Comparison of ENCODE assay signal across 10 cellular contexts in the genomic region with DNA sequence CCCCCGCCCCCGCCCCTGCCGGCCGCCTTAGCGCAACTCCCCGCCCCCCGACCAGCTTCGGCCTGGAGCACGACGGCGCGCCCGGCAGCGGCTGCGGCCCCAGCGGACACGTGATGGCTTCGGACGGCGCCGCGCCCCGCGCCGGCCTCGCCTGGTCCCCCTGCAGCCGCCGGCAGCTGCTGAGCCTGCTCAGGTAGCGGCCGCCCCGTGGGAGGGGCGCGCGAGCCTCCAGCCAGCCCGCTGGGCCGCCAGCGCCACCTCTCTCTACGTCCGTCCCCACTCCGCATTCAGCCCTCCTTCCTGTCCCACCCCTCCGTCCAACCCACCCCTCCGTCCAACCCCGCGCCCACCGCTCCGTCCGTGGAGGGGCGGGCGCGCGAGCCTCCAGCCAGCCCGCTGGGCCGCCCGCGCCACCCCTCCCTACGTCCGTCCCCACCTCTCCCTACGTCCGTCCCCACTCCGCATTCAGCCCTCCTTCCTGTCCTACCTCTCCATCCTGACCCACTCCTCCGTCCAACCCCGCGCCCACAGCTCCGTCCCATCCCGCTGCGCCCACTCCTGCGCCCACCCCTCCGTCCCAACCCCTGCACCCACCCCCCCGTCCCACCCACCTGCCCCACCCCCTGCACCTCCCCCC. TPM values are rescaled to one million over a fixed set of nuclear protein-coding genes. Genes with fewer than 3 reads are reported as not detected.
DNase-seq lines count a peak whose midpoint lies in the region; ATAC-seq and TF ChIP-seq lines count a peak whose summit lies in the region.
"Had no signal": no experiment of that assay in that cellular context is flagged by ENCODE, and none has a peak within 500 bp of the region (broad histone marks: within the 10 kb centered on the region; RNA-seq: fewer than 3 reads in every experiment).

No MANE protein-coding gene starts in this region.

- peaks cover 1% of the 10 kb centered on the region for H3K36me3 Mint-ChIP-seq in progenitor cell of endocrine pancreas (ENCODE audit: insufficient read depth)

- no peak overlapping the region for H3K27ac Mint-ChIP-seq in progenitor cell of endocrine pancreas

- no peaks in the 10 kb centered on the region for H3K9me3 Mint-ChIP-seq in progenitor cell of endocrine pancreas (ENCODE audit: low read depth)

- H3K4me3 ChIP-seq in fibroblast of the aortic adventitia (ENCODE audit: low read depth, low read length), result peak overlapping the region; percentile 28

- DNase-seq in GM10248 (ENCODE audit: extremely low spot score) (peak; percentile 74), NCI-H2227 treated with DMSO at 0.1 percent for 48 hours (lab: John Stamatoyannopoulos, UW) (peak; percentile 41), fibroblast of the aortic adventitia (ENCODE audit: low read depth) (no peak), progenitor cell of endocrine pancreas (ENCODE audit: low spot score, unreplicated experiment) (peak; percentile 51), NCI-H1105 (lab: John Stamatoyannopoulos, UW) (no peak), NCI-H1436 treated with DMSO at 0.1 percent for 48 hours (lab: John Stamatoyannopoulos, UW) (no peak), EL (no peak)
- DNase-seq: hypothalamus had no signal

- CTCF ChIA-PET in GM10248 (lab: Yijun Ruan, JAX), result no interaction called here

- peak; percentile 14 for TF ChIP-seq CTCF in GM10248 (IDR thresholded peaks at IDR 0.05; ENCODE audit: control extremely low read depth, extremely low read depth, low read depth, missing control alignments)
- no peak for TF ChIP-seq CTCF in fibroblast of the aortic adventitia (IDR thresholded peaks at IDR 0.05; ENCODE audit: insufficient read depth, low read length)
- TF ChIP-seq CTCF in progenitor cell of endocrine pancreas (IDR thresholded peaks at IDR 0.05; ENCODE audit: unreplicated experiment), result no peak

- peaks cover 2% of the 10 kb centered on the region for H3K4me1 Mint-ChIP-seq in progenitor cell of endocrine pancreas (ENCODE audit: low read depth)

- H3K4me3 Mint-ChIP-seq in progenitor cell of endocrine pancreas (ENCODE audit: low read depth), result no peak overlapping the region

- POLR2A ChIA-PET in GM10248 (lab: Yijun Ruan, JAX), result no interaction called here

- H3K27me3 Mint-ChIP-seq in progenitor cell of endocrine pancreas, result peaks cover 10% of the 10 kb centered on the region

- no peak for ATAC-seq in GM18867 (IDR thresholded peaks at IDR 0.05; ENCODE audit: unreplicated experiment)

RNA-seq across cellular contexts. Expression of gene ADAMTS13, which starts 6.5 kb away (rescaled TPM):
- total RNA-seq in fibroblast of the aortic adventitia (ENCODE audit: low replicate concordance) (1.4 and 2.1 TPM in 2 replicates), progenitor cell of endocrine pancreas (16.0 and 17.8 TPM in 2 replicates)

RNA-seq across cellular contexts. Expression of gene REXO4, which starts 10.9 kb away (rescaled TPM):
- total RNA-seq in fibroblast of the aortic adventitia (ENCODE audit: low replicate concordance) (11.7 and 73.3 TPM in 2 replicates), progenitor cell of endocrine pancreas (30.3 and 30.9 TPM in 2 replicates)

RNA-seq across cellular contexts. Expression of gene CACFD1, which starts 31.1 kb away (rescaled TPM):
- total RNA-seq in fibroblast of the aortic adventitia (ENCODE audit: low replicate concordance), result 4.4 and 18.0 TPM in 2 replicates
- total RNA-seq in progenitor cell of endocrine pancreas, result 55.6 and 56.2 TPM in 2 replicates

RNA-seq across cellular contexts. Expression of gene SLC2A6, which starts 50.2 kb away (rescaled TPM):
- 0.74 and 7.3 TPM in 2 replicates for total RNA-seq in fibroblast of the aortic adventitia (ENCODE audit: low replicate concordance)
- 4.7 and 5.2 TPM in 2 replicates for total RNA-seq in progenitor cell of endocrine pancreas

RNA-seq across cellular contexts. Expression of gene STKLD1, which starts 52.5 kb away (rescaled TPM):
- total RNA-seq in fibroblast of the aortic adventitia (ENCODE audit: low replicate concordance) (0.33 and 1.3 TPM in 2 replicates), progenitor cell of endocrine pancreas (3.8 and 4.0 TPM in 2 replicates)
- total RNA-seq: M059J had no signal

Comparison
In these comparisons a context has a peak if more than half of its experiments do, and no peak if none do; other contexts are left out.
1. DNase-seq: peak in GM10248 (single experiment), NCI-H2227 treated with DMSO at 0.1 percent for 48 hours (single experiment) and progenitor cell of endocrine pancreas (single experiment); none in fibroblast of the aortic adventitia (single experiment), NCI-H1105 (single experiment), NCI-H1436 treated with DMSO at 0.1 percent for 48 hours (single experiment) and EL (single experiment).